ENCODE assay signal across 10 cellular contexts in genomic region chr18:47397671-47398319, GRCh38.
DNase-seq lines count a peak whose midpoint lies in the region; ATAC-seq and TF ChIP-seq lines count a peak whose summit lies in the region.
"Had no signal": no experiment of that assay in that cellular context is flagged by ENCODE, and none has a peak within 500 bp of the region (broad histone marks: within the 10 kb centered on the region; RNA-seq: fewer than 3 reads in every experiment).

No MANE protein-coding gene starts in this region.

- no peak for DNase-seq in BE2C
- DNase-seq in OCI-M1 (lab: John Stamatoyannopoulos, UW): peak; percentile 54
- DNase-seq in hepatocyte (ENCODE audit: low spot score): peak; percentile 13
- DNase-seq in HuH-7 (ENCODE audit: low spot score): no peak
- DNase-seq in effector memory CD4-positive, alpha-beta T cell: no peak
- DNase-seq: effector CD8-positive, alpha-beta T cell; NCI-H2107 had no signal

- H3K9me3 ChIP-seq in BE2C (no peaks in the 10 kb centered on the region), hepatocyte (ENCODE audit: low read depth) (no peaks in the 10 kb centered on the region)
- no peaks in the 10 kb centered on the region for H3K9me3 ChIP-seq in effector memory CD4-positive, alpha-beta T cell (ENCODE audit: control insufficient read depth, low read length)

- ATAC-seq in GM19467 (IDR thresholded peaks at IDR 0.05; ENCODE audit: unreplicated experiment) (no peak), GM21723 (IDR thresholded peaks at IDR 0.05; ENCODE audit: unreplicated experiment) (no peak)

- H3K27ac ChIP-seq in hepatocyte: no peak overlapping the region
- no peak overlapping the region for H3K27ac ChIP-seq in effector memory CD4-positive, alpha-beta T cell (ENCODE audit: insufficient read depth, low read length, poor library complexity, severe bottlenecking)

- H3K27me3 ChIP-seq in BE2C: no peaks in the 10 kb centered on the region
- H3K27me3 ChIP-seq in hepatocyte: no peaks in the 10 kb centered on the region
- no peaks in the 10 kb centered on the region for H3K27me3 ChIP-seq in effector memory CD4-positive, alpha-beta T cell (replicated peaks; ENCODE audit: control insufficient read depth, insufficient read depth, low read length, poor library complexity, severe bottlenecking)

- no peaks in the 10 kb centered on the region for H3K79me2 ChIP-seq in hepatocyte

- H3K36me3 ChIP-seq in BE2C (no peaks in the 10 kb centered on the region), hepatocyte (replicated peaks; ENCODE audit: insufficient read depth, low read depth) (no peaks in the 10 kb centered on the region)
- H3K36me3 ChIP-seq in effector memory CD4-positive, alpha-beta T cell (ENCODE audit: control insufficient read depth, insufficient read depth, low read length): no peaks in the 10 kb centered on the region

- H3K4me2 ChIP-seq in hepatocyte: no peak overlapping the region

- no peak overlapping the region for H2AFZ ChIP-seq in hepatocyte

- TF ChIP-seq CTCF in BE2C (IDR thresholded peaks at IDR 0.05; ENCODE audit: low read depth, low read length) (peak; percentile 35; the same call in 1 of the 2 replicates), GM12875 (IDR thresholded peaks at IDR 0.05; ENCODE audit: borderline replicate concordance, insufficient read depth, low read depth, low read length) (peak; percentile 66; the same call in 1 of the 2 replicates), hepatocyte (IDR thresholded peaks at IDR 0.05; ENCODE audit: poor library complexity) (peak; percentile 42)

- H4K20me1 ChIP-seq in hepatocyte (ENCODE audit: insufficient read depth, poor library complexity, severe bottlenecking): no peaks in the 10 kb centered on the region

- H3K4me3 ChIP-seq in BE2C (ENCODE audit: low read depth, low read length): no peak overlapping the region
- no peak overlapping the region for H3K4me3 ChIP-seq in GM12875 (ENCODE audit: low read depth, low read length)
- H3K4me3 ChIP-seq in hepatocyte: no peak overlapping the region
- H3K4me3 ChIP-seq in effector memory CD4-positive, alpha-beta T cell (ENCODE audit: insufficient read depth, low read depth, low read length, poor library complexity, severe bottlenecking): no peak overlapping the region

- 43% methylated on average over 9 of the region's 9 CpGs for WGBS in hepatocyte (ENCODE audit: low lambda C conversion rate, missing lambda C conversion rate)

- H3K9me2 ChIP-seq in hepatocyte (replicated peaks; ENCODE audit: insufficient read depth): no peaks in the 10 kb centered on the region

- no peaks in the 10 kb centered on the region for H3K4me1 ChIP-seq in BE2C
- no peaks in the 10 kb centered on the region for H3K4me1 ChIP-seq in hepatocyte (ENCODE audit: insufficient read depth)
- no peaks in the 10 kb centered on the region for H3K4me1 ChIP-seq in effector memory CD4-positive, alpha-beta T cell (ENCODE audit: control insufficient read depth, insufficient read depth, low read length, poor library complexity, severe bottlenecking)

Comparison
In these comparisons a context has a peak if more than half of its experiments do, and no peak if none do; other contexts are left out.
1. DNase-seq: peak in OCI-M1 (single experiment) and hepatocyte (single experiment); none in BE2C (single experiment), HuH-7 (single experiment) and effector memory CD4-positive, alpha-beta T cell (0 of 3).
2. Peak in every context shown above with its lines, with median percentiles within 50 percentile points of each other: CTCF ChIP-seq.